15 cellular contexts compared by ENCODE assay signal in the genomic region with DNA sequence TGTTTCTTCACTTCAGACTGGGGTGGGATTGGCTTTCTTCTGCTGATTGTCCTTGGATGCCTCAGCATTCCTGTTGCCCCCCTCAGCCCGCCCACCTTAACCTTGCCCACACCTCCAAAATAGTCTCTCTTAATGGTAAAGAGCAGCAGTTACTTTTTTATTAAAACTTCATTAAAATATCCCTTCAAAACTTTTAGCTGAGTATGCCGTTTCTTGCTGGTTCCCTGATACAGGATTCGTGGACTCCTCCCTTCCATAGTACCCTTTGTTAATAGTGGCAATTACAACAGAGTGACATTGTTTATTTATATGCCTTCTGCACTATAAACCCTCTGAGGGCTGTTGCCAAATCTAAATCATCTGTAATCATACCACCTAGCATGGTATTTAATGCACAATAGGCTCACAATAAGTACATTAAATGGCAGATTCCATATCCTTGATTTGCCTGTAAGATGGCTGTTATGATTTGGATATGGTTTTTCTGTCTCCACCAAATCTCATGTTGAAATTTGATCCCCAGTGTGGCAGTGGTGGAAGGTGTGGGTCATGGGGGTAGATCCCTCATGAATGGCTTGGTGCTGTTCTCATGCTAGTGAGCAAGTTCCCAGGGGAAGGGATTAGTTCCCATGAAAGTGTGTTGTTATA. TPM values are rescaled to one million over a fixed set of nuclear protein-coding genes. Genes with fewer than 3 reads are reported as not detected.
A peak's percentile ranks its signal among the peaks of the same experiment; 100 is the strongest.
DNase-seq lines count a peak whose midpoint lies in the region; ATAC-seq and TF ChIP-seq lines count a peak whose summit lies in the region.
"Had no signal": no experiment of that assay in that cellular context is flagged by ENCODE, and none has a peak within 500 bp of the region (broad histone marks: within the 10 kb centered on the region; RNA-seq: fewer than 3 reads in every experiment).

No MANE protein-coding gene starts in this region.

- no peak overlapping the region for H3K4me3 ChIP-seq in cardiac muscle cell
- no peak overlapping the region for H3K4me3 ChIP-seq in colonic mucosa
- no peak overlapping the region for H3K4me3 ChIP-seq in skeletal muscle tissue (ENCODE audit: low read length in 3 of 3)
- H3K4me3 ChIP-seq: PC-9, SK-N-MC had no signal

- no peak for ATAC-seq in left ventricle myocardium superior
- no peak for ATAC-seq in HG02642 (IDR thresholded peaks at IDR 0.05; ENCODE audit: poor library complexity, unreplicated experiment)
- no peak for ATAC-seq in HG02884 (IDR thresholded peaks at IDR 0.05; ENCODE audit: unreplicated experiment)
- ATAC-seq: T-cell had no signal

- no peak for TF ChIP-seq CTCF in cardiac muscle cell (IDR thresholded peaks at IDR 0.05; ENCODE audit: low read depth, low read length)
- no peak for TF ChIP-seq CTCF in colonic mucosa (IDR thresholded peaks at IDR 0.05)

- DNase-seq in cardiac muscle cell (ENCODE audit: low read depth in 1 of 2, low spot score in 1 of 2): no peak
- DNase-seq in left ventricle myocardium superior: no peak
- peak; percentile 63 for DNase-seq in NCI-H2081 treated with DMSO at 0.1 percent for 48 hours (lab: John Stamatoyannopoulos, UW)
- DNase-seq in colonic mucosa: peak; percentile 11
- DNase-seq in dermis blood vessel endothelial cell: no peak
- DNase-seq: DMS79, H9, NCI-H1092 treated with DMSO at 0.1 percent for 48 hours, NCI-H446, PC-9, T-cell had no signal

- H3K27ac ChIP-seq in cardiac muscle cell (peak overlapping the region; percentile 64), colonic mucosa (no peak overlapping the region), skeletal muscle tissue (ENCODE audit: low read depth, low read length) (peak overlapping the region; percentile 60)
- H3K27ac ChIP-seq: PC-9, SK-N-MC had no signal

- intact Hi-C loops in left ventricle myocardium superior (cut with micrococcal nuclease): no loop called here
- intact Hi-C loops in colonic mucosa (cut with DNase I): no loop called here

- no peaks in the 10 kb centered on the region for H3K27me3 ChIP-seq in cardiac muscle cell
- H3K27me3 ChIP-seq in colonic mucosa: no peaks in the 10 kb centered on the region
- H3K27me3 ChIP-seq in skeletal muscle tissue (ENCODE audit: control insufficient read depth in 3 of 3, insufficient read depth in 3 of 3, low read length in 3 of 3): no peaks in the 10 kb centered on the region

- H3K4me1 ChIP-seq in cardiac muscle cell (ENCODE audit: low read depth): peaks cover 17% of the 10 kb centered on the region
- no peaks in the 10 kb centered on the region for H3K4me1 ChIP-seq in colonic mucosa
- peaks cover 15 to 27% (median 26%) of the 10 kb centered on the region in 3 donors for H3K4me1 ChIP-seq in skeletal muscle tissue (ENCODE audit: control insufficient read depth in 3 of 3, insufficient read depth in 3 of 3, low read length in 3 of 3)

- no peak overlapping the region for H3K9ac ChIP-seq in colonic mucosa (ENCODE audit: low read depth in 2 of 2, low read length in 2 of 2)
- H3K9ac ChIP-seq in skeletal muscle tissue (ENCODE audit: low read depth in 1 of 3, low read length in 3 of 3): no peak overlapping the region

- no peaks in the 10 kb centered on the region for H3K9me3 ChIP-seq in cardiac muscle cell (ENCODE audit: low read depth)
- no peaks in the 10 kb centered on the region for H3K9me3 ChIP-seq in colonic mucosa
- H3K9me3 ChIP-seq in skeletal muscle tissue (ENCODE audit: control insufficient read depth in 3 of 3, low read length in 3 of 3): no peaks in the 10 kb centered on the region

- H3K36me3 ChIP-seq in cardiac muscle cell (no peaks in the 10 kb centered on the region), colonic mucosa (no peaks in the 10 kb centered on the region), skeletal muscle tissue (ENCODE audit: control insufficient read depth in 3 of 3, insufficient read depth in 3 of 3, low read length in 3 of 3) (no peaks in the 10 kb centered on the region)

RNA-seq across cellular contexts. Expression of a gene that starts 3.5 kb away (rescaled TPM):
- total RNA-seq in cardiac muscle cell (18.9 and 21.5 TPM in 2 replicates), left ventricle myocardium superior (24.7 TPM), colonic mucosa (10 to 100 TPM in 1 of 2 donors, 1 to 10 TPM in 1; 9.6 to 15.7 TPM), skeletal muscle tissue (6.8 TPM), dermis blood vessel endothelial cell (12.8 and 19.7 TPM in 2 replicates)
- polyA plus RNA-seq in cardiac muscle cell: 12.4 and 16.9 TPM in 2 replicates
- total RNA-seq: PC-9 had no signal

Comparison
In these comparisons a context has a peak if more than half of its experiments do, and no peak if none do; other contexts are left out.
1. DNase-seq: peak in NCI-H2081 treated with DMSO at 0.1 percent for 48 hours (single experiment) and colonic mucosa (single experiment); none in cardiac muscle cell (0 of 2), left ventricle myocardium superior (single experiment) and dermis blood vessel endothelial cell (single experiment).